Comparison of ENCODE assay signal across 8 cellular contexts in genomic region chr7:129948338-129948737, GRCh38. TPM values are rescaled to one million over a fixed set of nuclear protein-coding genes. Genes with fewer than 3 reads are reported as not detected.
DNase-seq lines count a peak whose midpoint lies in the region; ATAC-seq and TF ChIP-seq lines count a peak whose summit lies in the region.

No MANE protein-coding gene starts in this region.

- TF ChIP-seq POLR2A in right lobe of liver (IDR thresholded peaks at IDR 0.05), result no peak
- no peak for TF ChIP-seq POLR2A in suprapubic skin (IDR thresholded peaks at IDR 0.05)

- WGBS in HUES64, result 94% methylated on average over 5 of the region's 5 CpGs
- WGBS in right lobe of liver (ENCODE audit: insufficient coverage, low coverage, low lambda C conversion rate, missing lambda C conversion rate), result 88% methylated on average over 5 of the region's 5 CpGs
- 81% methylated on average over 5 of the region's 5 CpGs for WGBS in suprapubic skin

- no peak for TF ChIP-seq EP300 in suprapubic skin (IDR thresholded peaks at IDR 0.05)

- peaks cover 22% of the 10 kb centered on the region for H3K36me3 ChIP-seq in HUES64 (ENCODE audit: insufficient read depth, low read length)
- no peaks in the 10 kb centered on the region for H3K36me3 ChIP-seq in right lobe of liver
- no peaks in the 10 kb centered on the region for H3K36me3 ChIP-seq in suprapubic skin

- H3K27ac ChIP-seq in HUES64 (ENCODE audit: low read depth, low read length) (peak overlapping the region; percentile 96; the same call in 1 of the 2 replicates), right lobe of liver (peak overlapping the region; percentile 96 to 100 (median 99)), suprapubic skin (peak overlapping the region; percentile 97)

- H3K4me1 ChIP-seq in HUES64 (ENCODE audit: insufficient read depth, low read length) (peaks cover 27% of the 10 kb centered on the region), right lobe of liver (peaks cover 0 to 36% (median 8%) of the 10 kb centered on the region in 4 donors), suprapubic skin (peaks cover 53% of the 10 kb centered on the region)

- TF ChIP-seq CTCF in right lobe of liver (IDR thresholded peaks at IDR 0.05) (no peak), suprapubic skin (IDR thresholded peaks at IDR 0.05) (no peak)

- intact Hi-C loops in right lobe of liver (cut with DNase I), result no loop called here

- no peak for ATAC-seq in right lobe of liver

- peak overlapping the region; percentile 92 for H3K4me3 ChIP-seq in HUES64 (ENCODE audit: low read length)
- no peak overlapping the region for H3K4me3 ChIP-seq in right lobe of liver
- no peak overlapping the region for H3K4me3 ChIP-seq in suprapubic skin

- peak; percentile 20 for DNase-seq in astrocyte of the hippocampus (ENCODE audit: low read depth, low spot score)
- no peak for DNase-seq in right lobe of liver
- DNase-seq in suprapubic skin (ENCODE audit: low spot score in 2 of 2), result peak in 1 of 2 donors; percentile 27
- no peak for DNase-seq in NCI-H345 treated with DMSO at 0.1 percent for 48 hours (lab: John Stamatoyannopoulos, UW; ENCODE audit: unreplicated experiment)
- DNase-seq in NCI-H2107 (lab: John Stamatoyannopoulos, UW), result no peak
- no peak for DNase-seq in NCI-H2081 (lab: John Stamatoyannopoulos, UW)
- no peak for DNase-seq in COR-L47 (lab: John Stamatoyannopoulos, UW)

- H3K9me3 ChIP-seq in HUES64 (ENCODE audit: insufficient read depth, low read depth, low read length) (peaks cover 4% of the 10 kb centered on the region; the same call in 1 of the 2 replicates), right lobe of liver (no peaks in the 10 kb centered on the region), suprapubic skin (no peaks in the 10 kb centered on the region)

- no peak overlapping the region for H3K9ac ChIP-seq in HUES64 (ENCODE audit: low read depth, low read length)

- H3K27me3 ChIP-seq in HUES64 (ENCODE audit: insufficient read depth, low read length), result no peaks in the 10 kb centered on the region
- H3K27me3 ChIP-seq in right lobe of liver, result no peaks in the 10 kb centered on the region
- no peaks in the 10 kb centered on the region for H3K27me3 ChIP-seq in suprapubic skin

RNA-seq across cellular contexts. Expression of gene UBE2H, which starts 4.4 kb away (rescaled TPM):
- 37.1 TPM for polyA plus RNA-seq in HUES64 (2013, experiment 1 of 2)
- 42.6 TPM for polyA plus RNA-seq in HUES64 (2013, experiment 2 of 2)
- total RNA-seq in right lobe of liver (10 to 100 TPM; 27.4 to 47.0 (median 35.6) TPM), suprapubic skin (10 to 100 TPM; 49.5 to 90.9 (median 57.1) TPM)
